ENCODE assay signal across 8 cellular contexts in the genomic region with DNA sequence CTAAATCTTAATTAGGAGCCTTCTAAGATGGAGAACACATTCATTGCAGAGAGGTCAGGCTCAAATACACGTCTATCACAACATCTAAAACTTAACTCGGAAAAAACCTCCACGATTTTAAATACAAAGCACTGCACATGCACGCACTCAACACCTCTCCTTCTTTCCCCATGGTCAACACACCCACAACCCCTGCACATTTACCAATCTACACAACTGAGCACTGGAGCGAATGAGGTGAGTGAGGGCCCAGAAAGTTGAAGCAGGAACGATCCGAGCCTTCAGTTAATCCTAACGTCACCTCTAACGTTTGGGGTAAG. TPM values are rescaled to one million over a fixed set of nuclear protein-coding genes. Genes with fewer than 3 reads are reported as not detected.
DNase-seq lines count a peak whose midpoint lies in the region; ATAC-seq and TF ChIP-seq lines count a peak whose summit lies in the region.

No MANE protein-coding gene starts in this region.

- peak; percentile 37 for ATAC-seq in left ventricle myocardium superior
- no peak for ATAC-seq in HG02623 (IDR thresholded peaks at IDR 0.05; ENCODE audit: unreplicated experiment)

- H4K20me1 ChIP-seq in smooth muscle cell (ENCODE audit: low read depth) = no peaks in the 10 kb centered on the region

- under 1% methylated on average over 9 of the region's 9 CpGs for WGBS in smooth muscle cell (ENCODE audit: low lambda C conversion rate)

- TF ChIP-seq CTCF in HFF-Myc (IDR thresholded peaks at IDR 0.05; ENCODE audit: low read depth, low read length, missing control alignments) = no peak
- no peak for TF ChIP-seq CTCF in WI38 (IDR thresholded peaks at IDR 0.05; ENCODE audit: low read depth, low read length)
- no peak for TF ChIP-seq CTCF in smooth muscle cell (IDR thresholded peaks at IDR 0.05; ENCODE audit: borderline replicate concordance, insufficient read depth, poor library complexity, severe bottlenecking)

- H3K4me1 ChIP-seq in smooth muscle cell (ENCODE audit: low read depth) = no peaks in the 10 kb centered on the region

- H3K4me3 ChIP-seq in HFF-Myc (replicated peaks; ENCODE audit: low read depth, low read length) = peak overlapping the region; percentile 86
- H3K4me3 ChIP-seq in WI38 (ENCODE audit: low read depth, low read length) = peak overlapping the region; percentile 86
- H3K4me3 ChIP-seq in smooth muscle cell = peak overlapping the region; percentile 96

- no peaks in the 10 kb centered on the region for H3F3A ChIP-seq in smooth muscle cell (ENCODE audit: low read depth)

- H3K27me3 ChIP-seq in smooth muscle cell (ENCODE audit: low read depth) = no peaks in the 10 kb centered on the region

- peak overlapping the region; percentile 78 for H3K9ac ChIP-seq in smooth muscle cell (ENCODE audit: low read depth)

- H3K36me3 ChIP-seq in smooth muscle cell (ENCODE audit: low read depth) = no peaks in the 10 kb centered on the region

- intact Hi-C loops in left ventricle myocardium superior (cut with micrococcal nuclease) = no loop called here

- peak overlapping the region; percentile 55 for H3K27ac ChIP-seq in smooth muscle cell (ENCODE audit: low read depth)

- H3K9me3 ChIP-seq in smooth muscle cell (replicated peaks; ENCODE audit: low read depth) = no peaks in the 10 kb centered on the region

- H3K4me2 ChIP-seq in smooth muscle cell = peak overlapping the region; percentile 93

- H3K79me2 ChIP-seq in smooth muscle cell (ENCODE audit: low read depth) = peaks cover 12% of the 10 kb centered on the region

- peak overlapping the region; percentile 100 for H2AFZ ChIP-seq in smooth muscle cell (ENCODE audit: low read depth)

- DNase-seq in HFF-Myc (ENCODE audit: extremely low read depth, low read depth) (no peak), left ventricle myocardium superior (no peak), smooth muscle cell (lab: John Stamatoyannopoulos, UW; ENCODE audit: unreplicated experiment) (no peak), anterior cingulate cortex (lab: John Stamatoyannopoulos, UW) (no peak), SIG-M5 (lab: John Stamatoyannopoulos, UW) (no peak), EL (no peak)

RNA-seq across cellular contexts. Expression of a gene that starts 0.3 kb away (rescaled TPM):
- total RNA-seq in left ventricle myocardium superior (17.3 TPM), smooth muscle cell (31.4 and 41.9 TPM in 2 replicates)
- polyA plus RNA-seq in smooth muscle cell = 24.3 and 29.3 TPM in 2 replicates

RNA-seq across cellular contexts. Expression of a gene that starts 16.7 kb away (rescaled TPM):
- 35.2 TPM for total RNA-seq in left ventricle myocardium superior
- total RNA-seq in smooth muscle cell = 3.6 and 6.7 TPM in 2 replicates
- polyA plus RNA-seq in smooth muscle cell = 1.5 and 2.0 TPM in 2 replicates

RNA-seq across cellular contexts. Expression of a gene that starts 52.9 kb away (rescaled TPM):
- total RNA-seq in left ventricle myocardium superior (not detected), smooth muscle cell (not detected in 2 replicates)
- not detected in 2 replicates for polyA plus RNA-seq in smooth muscle cell
